In genomic region chrX:14864626-14865025, GRCh38 we compare ENCODE assay signal across 16 cellular contexts. TPM values are rescaled to one million over a fixed set of nuclear protein-coding genes. Genes with fewer than 3 reads are reported as not detected.
DNase-seq lines count a peak whose midpoint lies in the region; ATAC-seq and TF ChIP-seq lines count a peak whose summit lies in the region.
"Had no signal": no experiment of that assay in that cellular context is flagged by ENCODE, and none has a peak within 500 bp of the region (broad histone marks: within the 10 kb centered on the region; RNA-seq: fewer than 3 reads in every experiment).

No MANE protein-coding gene starts in this region.

- ATAC-seq in HG02852 (IDR thresholded peaks at IDR 0.05; ENCODE audit: unreplicated experiment) = no peak
- ATAC-seq in HG03196 (IDR thresholded peaks at IDR 0.05; ENCODE audit: unreplicated experiment) = no peak
- ATAC-seq: GM23338; stimulated activated effector memory CD8-positive, alpha-beta T cell treated with anti-CD3 and anti-CD28 coated beads, Interleukin-12 subunit alpha, Interleukin-12 subunit beta, amount 100 ng/mL, for 72 hours; T-helper 17 cell had no signal

- in situ Hi-C loops in brain microvascular endothelial cell (cut with HindIII; ENCODE audit: low pct_ligation_motif_present, low sequenced_read_pairs) = no loop called here

- H3K27ac Mint-ChIP-seq in HFFc6 = peak overlapping the region; percentile 71
- H3K27ac Mint-ChIP-seq: dendritic cell treated with granulocyte-macrophage colony-stimulating factor and Interleukin-4, amounts not matched to agents 40 ng/mL and 50 ng/mL, for 4 days; GM23338; stimulated activated effector memory CD8-positive, alpha-beta T cell treated with anti-CD3 and anti-CD28 coated beads, Interleukin-12 subunit alpha, Interleukin-12 subunit beta, amount 100 ng/mL, for 72 hours; T-helper 17 cell had no signal

- peaks cover 37% of the 10 kb centered on the region for H3K4me1 Mint-ChIP-seq in HFFc6 (ENCODE audit: low read depth)
- H3K4me1 Mint-ChIP-seq: stimulated activated effector memory CD8-positive, alpha-beta T cell treated with anti-CD3 and anti-CD28 coated beads, Interleukin-12 subunit alpha, Interleukin-12 subunit beta, amount 100 ng/mL, for 72 hours had no signal

- peaks cover 14% of the 10 kb centered on the region for H3K9me3 Mint-ChIP-seq in HFFc6
- H3K9me3 Mint-ChIP-seq: dendritic cell treated with granulocyte-macrophage colony-stimulating factor and Interleukin-4, amounts not matched to agents 40 ng/mL and 50 ng/mL, for 4 days; stimulated activated effector memory CD8-positive, alpha-beta T cell treated with anti-CD3 and anti-CD28 coated beads, Interleukin-12 subunit alpha, Interleukin-12 subunit beta, amount 100 ng/mL, for 72 hours had no signal

- H3K4me3 ChIP-seq in brain microvascular endothelial cell (ENCODE audit: low read depth, low read length) (no peak overlapping the region), fibroblast of the aortic adventitia (ENCODE audit: low read depth, low read length) (no peak overlapping the region)
- H3K4me3 ChIP-seq: GM23338, tibial artery had no signal

- no peaks in the 10 kb centered on the region for H3K27me3 Mint-ChIP-seq in HFFc6 (ENCODE audit: insufficient read depth)
- H3K27me3 Mint-ChIP-seq: dendritic cell treated with granulocyte-macrophage colony-stimulating factor and Interleukin-4, amounts not matched to agents 40 ng/mL and 50 ng/mL, for 4 days; T-helper 17 cell had no signal

- H3K4me3 Mint-ChIP-seq in HFFc6 = peak overlapping the region; percentile 56
- H3K4me3 Mint-ChIP-seq: dendritic cell treated with granulocyte-macrophage colony-stimulating factor and Interleukin-4, amounts not matched to agents 40 ng/mL and 50 ng/mL, for 4 days; GM23338; stimulated activated effector memory CD8-positive, alpha-beta T cell treated with anti-CD3 and anti-CD28 coated beads, Interleukin-12 subunit alpha, Interleukin-12 subunit beta, amount 100 ng/mL, for 72 hours; T-helper 17 cell had no signal

- H3K27ac ChIP-seq in brain microvascular endothelial cell = peak overlapping the region; percentile 62
- H3K27ac ChIP-seq: tibial artery had no signal

- no peak for TF ChIP-seq CTCF in HFFc6 (IDR thresholded peaks at IDR 0.05)
- no peak for TF ChIP-seq CTCF in brain microvascular endothelial cell (IDR thresholded peaks at IDR 0.05; ENCODE audit: low read depth, low read length, missing control alignments)
- no peak for TF ChIP-seq CTCF in fibroblast of the aortic adventitia (IDR thresholded peaks at IDR 0.05; ENCODE audit: insufficient read depth, low read length)

- no peaks in the 10 kb centered on the region for H3K36me3 ChIP-seq in brain microvascular endothelial cell (replicated peaks)
- H3K36me3 ChIP-seq: BE2C, tibial artery had no signal

- DNase-seq in HFFc6 (peak; percentile 38), brain microvascular endothelial cell (no peak), fibroblast of the aortic adventitia (ENCODE audit: low read depth) (peak; percentile 29), superior temporal gyrus (ENCODE audit: extremely low spot score) (peak; percentile 17), Ammon's horn (ENCODE audit: low spot score) (no peak)
- DNase-seq: activated CD4-positive, alpha-beta T cell treated with anti-CD3 and anti-CD28 coated beads, Interleukin-2, amount 50 U/mL, for 1 hour; BE2C; SHP77; stimulated activated CD4-positive, alpha-beta T cell treated with anti-CD3 and anti-CD28 coated beads, Interleukin-15, amount 100 ng/mL, for 24 hours; T-helper 17 cell; tibial artery had no signal

- H3K27me3 ChIP-seq in brain microvascular endothelial cell (replicated peaks) = no peaks in the 10 kb centered on the region
- H3K27me3 ChIP-seq: BE2C, tibial artery had no signal

- H3K36me3 Mint-ChIP-seq in HFFc6 (ENCODE audit: low read depth) = peaks cover 33% of the 10 kb centered on the region

RNA-seq across cellular contexts. Expression of gene FANCB, which starts 8.2 kb away (rescaled TPM):
- total RNA-seq in HFFc6 (2021; fragmentation: NEBNext Ultra II Directional; extraction: Animal tissue kit (Norgen Biotek cat#: 25700)) = 1 to 10 TPM; 6.6 to 10.0 (median 8.7) TPM
- 4.0 and 12.7 TPM in 2 replicates for total RNA-seq in fibroblast of the aortic adventitia (ENCODE audit: low replicate concordance)

RNA-seq across cellular contexts. Expression of gene MOSPD2, which starts 8.6 kb away (rescaled TPM):
- total RNA-seq in HFFc6 (2021; fragmentation: NEBNext Ultra II Directional; extraction: Animal tissue kit (Norgen Biotek cat#: 25700)) = 10 to 100 TPM; 22.0 to 28.2 (median 25.1) TPM
- total RNA-seq in fibroblast of the aortic adventitia (ENCODE audit: low replicate concordance) = 25.5 and 30.5 TPM in 2 replicates

Comparison
In these comparisons a context has a peak if more than half of its experiments do, and no peak if none do; other contexts are left out.
1. DNase-seq: peak in HFFc6 (single experiment), fibroblast of the aortic adventitia (single experiment) and superior temporal gyrus (single experiment); none in brain microvascular endothelial cell (single experiment) and Ammon's horn (single experiment).